In genomic region chr20:33474097-33474846, GRCh38 we compare ENCODE assay signal across 27 cellular contexts. TPM values are rescaled to one million over a fixed set of nuclear protein-coding genes. Genes with fewer than 3 reads are reported as not detected.
DNase-seq lines count a peak whose midpoint lies in the region; ATAC-seq and TF ChIP-seq lines count a peak whose summit lies in the region.
"Had no signal": no experiment of that assay in that cellular context is flagged by ENCODE, and none has a peak within 500 bp of the region (broad histone marks: within the 10 kb centered on the region; RNA-seq: fewer than 3 reads in every experiment).

No MANE protein-coding gene starts in this region.

- H3K27me3 ChIP-seq in dorsolateral prefrontal cortex: no peaks in the 10 kb centered on the region
- H3K27me3 ChIP-seq: cardiac muscle cell had no signal

- no peak for TF ChIP-seq CTCF in activated CD8-positive, alpha-beta T cell treated with anti-CD3 and anti-CD28 coated beads for 36 hours (IDR thresholded peaks at IDR 0.05)
- no peak for TF ChIP-seq CTCF in dorsolateral prefrontal cortex (IDR thresholded peaks at IDR 0.05 in 54 of 56, conservative IDR thresholded peaks at IDR 0.05 in 2 of 56; ENCODE audit: low read depth in 1 of 56, partially characterized antibody in 56 of 56)

- CTCF ChIA-PET in activated CD8-positive, alpha-beta T cell treated with anti-CD3 and anti-CD28 coated beads for 36 hours (lab: Charles Lee): interaction anchor here (1.4 to 1.5 kb wide), 2 partner anchors 17 to 179 kb away, joined by 4 to 5 read pairs; no protein-coding TSS in a partner anchor

- POLR2A ChIA-PET in activated CD8-positive, alpha-beta T cell treated with anti-CD3 and anti-CD28 coated beads for 36 hours (lab: Charles Lee): interaction anchor here (0.6 kb wide), 1 partner anchor 46 kb away, joined by 3 read pairs; no protein-coding TSS in a partner anchor

- ATAC-seq in left colon: peak; percentile 49
- ATAC-seq in activated CD8-positive, alpha-beta T cell treated with anti-CD3 and anti-CD28 coated beads for 36 hours: no peak
- ATAC-seq: activated CD8-positive, alpha-beta memory T cell treated with anti-CD3 and anti-CD28 coated beads, Interleukin-2, amount 10 ng/mL, durations not matched to agents 7 days and 5 days; activated T-cell treated with anti-CD3 and anti-CD28 coated beads, Interleukin-2, amount 50 U/mL, for 4 hours; effector memory CD8-positive, alpha-beta T cell; stimulated activated naive B cell treated with anti-CD40 and anti-IgM and Interleukin-4, amounts not matched to agents 10 μg/mL and 1 μg/mL and 100 μg/mL, for 72 hours had no signal

- no peak overlapping the region for H3K4me3 Mint-ChIP-seq in activated CD8-positive, alpha-beta T cell treated with anti-CD3 and anti-CD28 coated beads for 36 hours
- H3K4me3 Mint-ChIP-seq: activated B cell treated with CpG ODN at 0.5 μM for 24 hours; activated CD8-positive, alpha-beta memory T cell treated with anti-CD3 and anti-CD28 coated beads, Interleukin-2, amount 10 ng/mL, durations not matched to agents 7 days and 5 days; activated T-cell treated with anti-CD3 and anti-CD28 coated beads, Interleukin-2, amount 50 U/mL, for 4 hours; effector memory CD8-positive, alpha-beta T cell; neural crest cell; stimulated activated naive B cell treated with anti-CD40 and anti-IgM and Interleukin-4, amounts not matched to agents 10 μg/mL and 1 μg/mL and 100 μg/mL, for 72 hours had no signal

- no peak overlapping the region for H3K4me3 ChIP-seq in dorsolateral prefrontal cortex
- H3K4me3 ChIP-seq: cardiac muscle cell, left ventricle myocardium inferior, skin epidermis, upper lobe of left lung had no signal

- no peaks in the 10 kb centered on the region for H3K4me1 Mint-ChIP-seq in activated CD8-positive, alpha-beta T cell treated with anti-CD3 and anti-CD28 coated beads for 36 hours (ENCODE audit: low read depth)
- H3K4me1 Mint-ChIP-seq: activated CD8-positive, alpha-beta memory T cell treated with anti-CD3 and anti-CD28 coated beads, Interleukin-2, amount 10 ng/mL, durations not matched to agents 7 days and 5 days had no signal

- peaks cover 1% of the 10 kb centered on the region for H3K27me3 Mint-ChIP-seq in activated CD8-positive, alpha-beta T cell treated with anti-CD3 and anti-CD28 coated beads for 36 hours
- H3K27me3 Mint-ChIP-seq: activated B cell treated with CpG ODN at 0.5 μM for 24 hours; activated CD8-positive, alpha-beta memory T cell treated with anti-CD3 and anti-CD28 coated beads, Interleukin-2, amount 10 ng/mL, durations not matched to agents 7 days and 5 days; effector memory CD8-positive, alpha-beta T cell; stimulated activated naive B cell treated with anti-CD40 and anti-IgM and Interleukin-4, amounts not matched to agents 10 μg/mL and 1 μg/mL and 100 μg/mL, for 72 hours had no signal

- DNase-seq in DMS153 (lab: John Stamatoyannopoulos, UW) (peak; percentile 40), DMS153 treated with DMSO at 0.1 percent for 48 hours (lab: John Stamatoyannopoulos, UW; ENCODE audit: unreplicated experiment) (no peak), DMS53 treated with DMSO at 0.1 percent for 48 hours (lab: John Stamatoyannopoulos, UW; ENCODE audit: unreplicated experiment) (peak; percentile 31), OCI-M1 (lab: John Stamatoyannopoulos, UW) (peak; percentile 17), left colon (peak in 1 of 2 donors; percentile 28), occipital lobe (lab: John Stamatoyannopoulos, UW) (no peak), dorsolateral prefrontal cortex (no peak)
- no peak for DNase-seq in activated CD8-positive, alpha-beta T cell treated with anti-CD3 and anti-CD28 coated beads for 36 hours
- DNase-seq: activated B cell treated with CpG ODN at 0.5 μM for 24 hours; activated CD8-positive, alpha-beta memory T cell treated with anti-CD3 and anti-CD28 coated beads, Interleukin-2, amount 10 ng/mL, durations not matched to agents 7 days and 5 days; activated gamma-delta T cell; activated T-cell treated with anti-CD3 and anti-CD28 coated beads, Interleukin-2, amount 50 U/mL, for 4 hours; COR-L47; cortex of kidney; DND-41; effector memory CD8-positive, alpha-beta T cell; GF-D8; GOT3; left ventricle myocardium inferior; mesenchymal stem cell; NCI-H446 treated with DMSO at 0.1 percent for 48 hours; stimulated activated naive B cell treated with anti-CD40 and anti-IgM and Interleukin-4, amounts not matched to agents 10 μg/mL and 1 μg/mL and 100 μg/mL, for 72 hours; upper lobe of left lung had no signal

- H3K9me3 Mint-ChIP-seq in activated CD8-positive, alpha-beta T cell treated with anti-CD3 and anti-CD28 coated beads for 36 hours: no peaks in the 10 kb centered on the region
- H3K9me3 Mint-ChIP-seq: activated B cell treated with CpG ODN at 0.5 μM for 24 hours; activated T-cell treated with anti-CD3 and anti-CD28 coated beads, Interleukin-2, amount 50 U/mL, for 4 hours; effector memory CD8-positive, alpha-beta T cell; neural crest cell; stimulated activated naive B cell treated with anti-CD40 and anti-IgM and Interleukin-4, amounts not matched to agents 10 μg/mL and 1 μg/mL and 100 μg/mL, for 72 hours had no signal

- no peaks in the 10 kb centered on the region for H3K36me3 Mint-ChIP-seq in activated CD8-positive, alpha-beta T cell treated with anti-CD3 and anti-CD28 coated beads for 36 hours (ENCODE audit: low read depth)
- H3K36me3 Mint-ChIP-seq: activated CD8-positive, alpha-beta memory T cell treated with anti-CD3 and anti-CD28 coated beads, Interleukin-2, amount 10 ng/mL, durations not matched to agents 7 days and 5 days; stimulated activated naive B cell treated with anti-CD40 and anti-IgM and Interleukin-4, amounts not matched to agents 10 μg/mL and 1 μg/mL and 100 μg/mL, for 72 hours had no signal

- intact Hi-C loops in left colon (cut with DNase I, micrococcal nuclease) (no loop called here), dorsolateral prefrontal cortex (cut with DNase I) (no loop called here)
- intact Hi-C loops in activated CD8-positive, alpha-beta T cell treated with anti-CD3 and anti-CD28 coated beads for 36 hours (cut with micrococcal nuclease): no loop called here

- H3K27ac ChIP-seq in dorsolateral prefrontal cortex: no peak overlapping the region
- H3K27ac ChIP-seq: 22Rv1, cardiac muscle cell, left ventricle myocardium inferior, skin epidermis, upper lobe of left lung had no signal

- H3K27ac Mint-ChIP-seq in activated CD8-positive, alpha-beta T cell treated with anti-CD3 and anti-CD28 coated beads for 36 hours: no peak overlapping the region
- H3K27ac Mint-ChIP-seq: activated B cell treated with CpG ODN at 0.5 μM for 24 hours; activated CD8-positive, alpha-beta memory T cell treated with anti-CD3 and anti-CD28 coated beads, Interleukin-2, amount 10 ng/mL, durations not matched to agents 7 days and 5 days; effector memory CD8-positive, alpha-beta T cell; stimulated activated naive B cell treated with anti-CD40 and anti-IgM and Interleukin-4, amounts not matched to agents 10 μg/mL and 1 μg/mL and 100 μg/mL, for 72 hours had no signal

RNA-seq across cellular contexts. Expression of gene CBFA2T2, which starts 15.6 kb away (rescaled TPM):
- total RNA-seq in left colon (10 to 100 TPM; 26.9 to 27.3 TPM), occipital lobe (24.3 TPM), dorsolateral prefrontal cortex (10 to 100 TPM; 30.2 to 61.1 (median 39.7) TPM)
- 10 to 100 TPM; 10.2 to 10.9 TPM for total RNA-seq in activated CD8-positive, alpha-beta T cell treated with anti-CD3 and anti-CD28 coated beads for 36 hours

RNA-seq across cellular contexts. Expression of gene SNTA1, which starts 30.7 kb away (rescaled TPM):
- total RNA-seq in left colon (1 to 10 TPM; 4.0 to 8.3 TPM), occipital lobe (15.6 TPM), dorsolateral prefrontal cortex (100 to 1,000 TPM in 12 of 120 experiments, 10 to 100 TPM in 108; 35.4 to 180 (median 77.4) TPM)
- 1 to 10 TPM; 5.6 to 5.8 TPM for total RNA-seq in activated CD8-positive, alpha-beta T cell treated with anti-CD3 and anti-CD28 coated beads for 36 hours

Comparison
In these comparisons a context has a peak if more than half of its experiments do, and no peak if none do; other contexts are left out.
1. DNase-seq: peak in DMS153 (single experiment), DMS53 treated with DMSO at 0.1 percent for 48 hours (single experiment) and OCI-M1 (single experiment); none in DMS153 treated with DMSO at 0.1 percent for 48 hours (single experiment), occipital lobe (single experiment), activated CD8-positive, alpha-beta T cell treated with anti-CD3 and anti-CD28 coated beads for 36 hours (single experiment) and dorsolateral prefrontal cortex (0 of 10).